8 cellular contexts compared by ENCODE assay signal in genomic region chr2:9191044-9191481, GRCh38. TPM values are rescaled to one million over a fixed set of nuclear protein-coding genes. Genes with fewer than 3 reads are reported as not detected.
DNase-seq lines count a peak whose midpoint lies in the region; ATAC-seq lines count a peak whose summit lies in the region.

No MANE protein-coding gene starts in this region.

- DNase-seq in HT-29 (ENCODE audit: low spot score): peak; percentile 69
- DNase-seq in caudate nucleus (lab: John Stamatoyannopoulos, UW): peak in 46 of 61 donors; percentile 10 to 76 (median 50)
- DNase-seq in left lobe of liver (ENCODE audit: low spot score): peak; percentile 51
- peak; percentile 49 for DNase-seq in superior temporal gyrus (ENCODE audit: extremely low spot score)
- no peak for DNase-seq in NCI-H82 treated with DMSO at 0.1 percent for 48 hours (lab: John Stamatoyannopoulos, UW; ENCODE audit: unreplicated experiment)
- no peak for DNase-seq in activated gamma-delta T cell (lab: John Stamatoyannopoulos, UW)
- DNase-seq in RPMI8226: no peak

- ATAC-seq in left lobe of liver (peak; percentile 82), HG02970 (IDR thresholded peaks at IDR 0.05; ENCODE audit: low FRiP score, unreplicated experiment) (no peak)

- peak overlapping the region; percentile 50 for H3K27ac ChIP-seq in caudate nucleus (ENCODE audit: low read depth, low read length)

RNA-seq across cellular contexts. Expression of gene ASAP2, which starts 15.5 kb away (rescaled TPM):
- total RNA-seq in HT-29 (2014; rRNA removed; shearing (Covaris generic)): 27.0 and 34.8 TPM in 2 replicates
- total RNA-seq in left lobe of liver: 4.0 TPM

Comparison
In these comparisons a context has a peak if more than half of its experiments do, and no peak if none do; other contexts are left out.
1. DNase-seq: peak in HT-29 (single experiment), caudate nucleus (46 of 61), left lobe of liver (single experiment) and superior temporal gyrus (single experiment); none in NCI-H82 treated with DMSO at 0.1 percent for 48 hours (single experiment), activated gamma-delta T cell (single experiment) and RPMI8226 (single experiment).